Comparison of ENCODE assay signal across 9 cellular contexts in genomic region chr1:106022312-106022902, GRCh38.
DNase-seq lines count a peak whose midpoint lies in the region; ATAC-seq and TF ChIP-seq lines count a peak whose summit lies in the region.
"Had no signal": no experiment of that assay in that cellular context is flagged by ENCODE, and none has a peak within 500 bp of the region (broad histone marks: within the 10 kb centered on the region; RNA-seq: fewer than 3 reads in every experiment).

No MANE protein-coding gene starts in this region.

- TF ChIP-seq CTCF in astrocyte of the spinal cord (IDR thresholded peaks at IDR 0.05; ENCODE audit: low read depth, low read length) = peak; percentile 27

- no peak overlapping the region for H3K4me3 ChIP-seq in astrocyte of the spinal cord (ENCODE audit: low read depth, low read length)
- H3K4me3 ChIP-seq: SJCRH30 had no signal

- peak; percentile 48 for ATAC-seq in HG03565 (IDR thresholded peaks at IDR 0.05; ENCODE audit: unreplicated experiment)
- no peak for ATAC-seq in HG03469 (IDR thresholded peaks at IDR 0.05; ENCODE audit: unreplicated experiment)

- DNase-seq in GM03348 (ENCODE audit: low spot score) (peak; percentile 7), astrocyte of the spinal cord (ENCODE audit: low read depth, low spot score) (peak; percentile 24), myocyte (ENCODE audit: low read depth) (peak; percentile 2), iPS-NIHi11 (ENCODE audit: low spot score) (no peak), COLO829 (ENCODE audit: low spot score) (no peak)
- no peak for DNase-seq in activated CD4-positive, CD25-positive, alpha-beta regulatory T cell treated with anti-CD3 and anti-CD28 coated beads, Interleukin-2, amount 50 U/mL, for 72 hours

- in situ Hi-C loops in astrocyte of the spinal cord (cut with HindIII; ENCODE audit: low sequenced_read_pairs) = no loop called here

Comparison
In these comparisons a context has a peak if more than half of its experiments do, and no peak if none do; other contexts are left out.
1. DNase-seq: peak in GM03348 (single experiment), astrocyte of the spinal cord (single experiment) and myocyte (single experiment); none in iPS-NIHi11 (single experiment), COLO829 (single experiment) and activated CD4-positive, CD25-positive, alpha-beta regulatory T cell treated with anti-CD3 and anti-CD28 coated beads, Interleukin-2, amount 50 U/mL, for 72 hours (single experiment).